25 cellular contexts compared by ENCODE assay signal in genomic region chr6:106671651-106672050, GRCh38.
"Had no signal": no experiment of that assay in that cellular context is flagged by ENCODE, and none has a peak within 500 bp of the region (broad histone marks: within the 10 kb centered on the region; RNA-seq: fewer than 3 reads in every experiment).

No MANE protein-coding gene starts in this region.

- H3K4me3 ChIP-seq: colonic mucosa, esophagus squamous epithelium, gastrocnemius medialis, heart right ventricle, left lung, lower lobe of right lung, mucosa of descending colon had no signal

- H3K4me3 Mint-ChIP-seq: dendritic cell treated with granulocyte-macrophage colony-stimulating factor and Interleukin-4, amounts not matched to agents 40 ng/mL and 50 ng/mL, for 4 days; effector memory CD8-positive, alpha-beta T cell; endodermal cell; mesothelial cell of epicardium had no signal

- H3K9me3 ChIP-seq: colonic mucosa, esophagus squamous epithelium, gastrocnemius medialis, heart right ventricle, left lung, lower lobe of right lung, mucosa of descending colon had no signal

- H3K9me3 Mint-ChIP-seq: dendritic cell treated with granulocyte-macrophage colony-stimulating factor and Interleukin-4, amounts not matched to agents 40 ng/mL and 50 ng/mL, for 4 days; effector memory CD8-positive, alpha-beta T cell; endodermal cell; mesothelial cell of epicardium had no signal

- DNase-seq: colonic mucosa; cortex of kidney; effector CD8-positive, alpha-beta T cell; effector memory CD8-positive, alpha-beta T cell; endodermal cell; erythroblast; esophagus squamous epithelium; foreskin fibroblast; foreskin melanocyte; gastrocnemius medialis; glutamatergic neuron; head of caudate nucleus; heart right ventricle; hippocampal formation; left cardiac atrium; left lung; left ventricle myocardium superior; lower lobe of right lung; mesenchymal stem cell; mucosa of descending colon; naive B cell had no signal

- H3K27ac ChIP-seq: colonic mucosa, epithelial cell of prostate, esophagus squamous epithelium, gastrocnemius medialis, heart right ventricle, left lung, lower lobe of right lung had no signal

- H3K27me3 Mint-ChIP-seq: dendritic cell treated with granulocyte-macrophage colony-stimulating factor and Interleukin-4, amounts not matched to agents 40 ng/mL and 50 ng/mL, for 4 days; effector memory CD8-positive, alpha-beta T cell; naive B cell had no signal

- H3K4me1 ChIP-seq: colonic mucosa, esophagus squamous epithelium, gastrocnemius medialis, heart right ventricle, left lung, lower lobe of right lung had no signal

- ATAC-seq: effector memory CD8-positive, alpha-beta T cell; esophagus mucosa; gastrocnemius medialis; heart right ventricle; left cardiac atrium; left lung; left ventricle myocardium superior; lower lobe of right lung; mucosa of descending colon had no signal

- H3K36me3 ChIP-seq: colonic mucosa, lower lobe of right lung had no signal

- H3K27me3 ChIP-seq: colonic mucosa, esophagus squamous epithelium, gastrocnemius medialis, heart right ventricle, left lung had no signal

- H3K27ac Mint-ChIP-seq: dendritic cell treated with granulocyte-macrophage colony-stimulating factor and Interleukin-4, amounts not matched to agents 40 ng/mL and 50 ng/mL, for 4 days; effector memory CD8-positive, alpha-beta T cell; endodermal cell; mesothelial cell of epicardium had no signal
